In genomic region chr19:1110809-1111640, GRCh38 we compare ENCODE assay signal across 18 cellular contexts. TPM values are rescaled to one million over a fixed set of nuclear protein-coding genes. Genes with fewer than 3 reads are reported as not detected.
DNase-seq lines count a peak whose midpoint lies in the region; ATAC-seq and TF ChIP-seq lines count a peak whose summit lies in the region.
"Had no signal": no experiment of that assay in that cellular context is flagged by ENCODE, and none has a peak within 500 bp of the region (broad histone marks: within the 10 kb centered on the region; RNA-seq: fewer than 3 reads in every experiment).

No MANE protein-coding gene starts in this region.

- H3K4me3 ChIP-seq in esophagus squamous epithelium (no peak overlapping the region), spleen (no peak overlapping the region)
- H3K4me3 ChIP-seq: pancreas, Peyer's patch had no signal

- DNase-seq in Daoy (ENCODE audit: low read depth) (peak; percentile 42), NCI-H226 (peak; percentile 52), esophagus squamous epithelium (lab: John Stamatoyannopoulos, UW) (no peak), spleen (peak; percentile 73), NCI-H2107 (lab: John Stamatoyannopoulos, UW) (no peak)
- DNase-seq: activated CD4-positive, CD25-positive, alpha-beta regulatory T cell; activated CD8-positive, alpha-beta memory T cell treated with anti-CD3 and anti-CD28 coated beads, Interleukin-2, amount 10 ng/mL, durations not matched to agents 7 days and 5 days; activated gamma-delta T cell treated with Interleukin-2 at 50 U/mL for 16 hours; aorta; erythroblast; GDM1; NCI-H774; Peyer's patch; stimulated activated CD4-positive, alpha-beta T cell treated with anti-CD3 and anti-CD28 coated beads, Interleukin-15, amount 100 ng/mL, for 24 hours had no signal

- peaks cover 43 to 76% (median 48%) of the 10 kb centered on the region in 3 donors for H3K4me1 ChIP-seq in esophagus squamous epithelium
- H3K4me1 ChIP-seq in spleen = peaks cover 12 to 69% (median 42%) of the 10 kb centered on the region in 6 donors

- H3K36me3 ChIP-seq in esophagus squamous epithelium = peaks cover 57 to 99% (median 74%) of the 10 kb centered on the region in 3 donors
- peaks cover 5 to 100% (median 94%) of the 10 kb centered on the region in 6 donors for H3K36me3 ChIP-seq in spleen

- intact Hi-C loops in esophagus squamous epithelium (cut with DNase I) = loop anchor here (5.0 to 10.0 kb wide), 2 partner anchors 54 to 81 kb away; no protein-coding TSS in a partner anchor
- intact Hi-C loops in spleen (cut with DNase I; ENCODE audit: low total_unique reads) = loop anchor here (5.0 kb wide), 1 partner anchor 81 kb away; no protein-coding TSS in a partner anchor

- no peak for TF ChIP-seq POLR2A in esophagus squamous epithelium (IDR thresholded peaks at IDR 0.05)
- TF ChIP-seq POLR2A in spleen (IDR thresholded peaks at IDR 0.05) = no peak

- 51 to 68% methylated on average over 6 to 9 of the region's 18 CpGs for WGBS in esophagus squamous epithelium, 2 donors
- WGBS in spleen, 5 donors = 81 to 89% (median 88%) methylated on average over 13 to 18 of the region's 18 CpGs

- H3K9me3 ChIP-seq in esophagus squamous epithelium = no peaks in the 10 kb centered on the region
- no peaks in the 10 kb centered on the region for H3K9me3 ChIP-seq in spleen
- H3K9me3 ChIP-seq: pancreas, Peyer's patch had no signal

- ATAC-seq in HG03432 (IDR thresholded peaks at IDR 0.05; ENCODE audit: unreplicated experiment) = no peak
- ATAC-seq in activated CD4-positive, CD25-positive, alpha-beta regulatory T cell treated with anti-CD3 and anti-CD28 coated beads, Interleukin-2, amount 50 U/mL, for 24 hours = no peak
- ATAC-seq in HG02870 (IDR thresholded peaks at IDR 0.05; ENCODE audit: unreplicated experiment) = no peak
- ATAC-seq: activated CD8-positive, alpha-beta memory T cell treated with anti-CD3 and anti-CD28 coated beads, Interleukin-2, amount 10 ng/mL, durations not matched to agents 7 days and 5 days; pancreas had no signal

- no peak for TF ChIP-seq CTCF in esophagus squamous epithelium (IDR thresholded peaks at IDR 0.05)
- TF ChIP-seq CTCF in spleen (IDR thresholded peaks at IDR 0.05 in 8 of 11, conservative IDR thresholded peaks at IDR 0.05 in 3 of 11) = no peak

- no peaks in the 10 kb centered on the region for H3K27me3 ChIP-seq in esophagus squamous epithelium
- no peaks in the 10 kb centered on the region for H3K27me3 ChIP-seq in spleen (replicated peaks in 1 of 7)
- H3K27me3 ChIP-seq: pancreas, Peyer's patch had no signal

- H3K27ac ChIP-seq in esophagus squamous epithelium (peak overlapping the region; percentile 73 to 91 (median 84)), spleen (peak overlapping the region in 4 of 8 donors; percentile 15 to 84 (median 50))
- H3K27ac ChIP-seq: pancreas had no signal

RNA-seq across cellular contexts. Expression of gene GPX4, which starts 7.2 kb away (rescaled TPM):
- total RNA-seq in Daoy (2014; rRNA removed; shearing (Covaris generic)) = 357 and 373 TPM in 2 replicates
- 100 to 1,000 TPM; 108 to 405 (median 244) TPM for total RNA-seq in esophagus squamous epithelium
- total RNA-seq in spleen = 100 to 1,000 TPM; 138 to 275 (median 216) TPM
- 100 to 1,000 TPM; 480 to 562 (median 522) TPM for polyA plus RNA-seq in spleen

RNA-seq across cellular contexts. Expression of gene POLR2E, which starts 15.8 kb away (rescaled TPM):
- total RNA-seq in Daoy (2014; rRNA removed; shearing (Covaris generic)) = 124 and 148 TPM in 2 replicates
- total RNA-seq in esophagus squamous epithelium (100 to 1,000 TPM; 113 to 198 (median 166) TPM), spleen (100 to 1,000 TPM; 106 to 152 (median 123) TPM)
- 100 to 1,000 TPM in 2 of 3 donors, 10 to 100 TPM in 1; 70.8 to 144 (median 105) TPM for polyA plus RNA-seq in spleen

RNA-seq across cellular contexts. Expression of gene ARHGAP45, which starts 44.1 kb away (rescaled TPM):
- 4.3 and 11.6 TPM in 2 replicates for total RNA-seq in Daoy (2014; rRNA removed; shearing (Covaris generic))
- total RNA-seq in esophagus squamous epithelium (10 to 100 TPM in 3 of 4 donors, 1 to 10 TPM in 1; 8.2 to 39.3 (median 12.5) TPM), spleen (100 to 1,000 TPM; 161 to 258 (median 237) TPM)
- polyA plus RNA-seq in spleen = 100 to 1,000 TPM; 205 to 356 (median 329) TPM

Comparison
In these comparisons a context has a peak if more than half of its experiments do, and no peak if none do; other contexts are left out.
1. DNase-seq: peak in Daoy (single experiment), NCI-H226 (single experiment) and spleen (single experiment); none in esophagus squamous epithelium (single experiment) and NCI-H2107 (single experiment).
2. RNA of gene ARHGAP45, which starts 44.1 kb away (total RNA-seq): 161 to 258 TPM in spleen; 8.2 to 39.3 TPM in esophagus squamous epithelium and 4.3 to 11.6 TPM in Daoy; every median in the first group is over 4 times any median in the second.